ENCODE assay signal across 24 cellular contexts in genomic region chr11:34516247-34517040, GRCh38. TPM values are rescaled to one million over a fixed set of nuclear protein-coding genes. Genes with fewer than 3 reads are reported as not detected.
DNase-seq lines count a peak whose midpoint lies in the region; ATAC-seq, FAIRE-seq and TF ChIP-seq lines count a peak whose summit lies in the region.
"Had no signal": no experiment of that assay in that cellular context is flagged by ENCODE, and none has a peak within 500 bp of the region (broad histone marks: within the 10 kb centered on the region; RNA-seq: fewer than 3 reads in every experiment).

No MANE protein-coding gene starts in this region.

- no peak overlapping the region for H3K56ac ChIP-seq in H1 (replicated peaks; ENCODE audit: insufficient read length, low read depth, low read length)

- no peak overlapping the region for H3K18ac ChIP-seq in H1 (ENCODE audit: extremely low read depth, low read length)

- H4K91ac ChIP-seq in H1 (replicated peaks; ENCODE audit: insufficient read length, low read length), result no peak overlapping the region

- H3K4me2 ChIP-seq in H1 (ENCODE audit: insufficient read depth in 1 of 2, low read depth in 2 of 2, low read length in 2 of 2), result no peak overlapping the region
- H3K4me2 ChIP-seq: BLaER1 had no signal

- no peak overlapping the region for H3K23ac ChIP-seq in H1 (ENCODE audit: insufficient read length)

- H3K4me3 ChIP-seq in HEK293 (ENCODE audit: low read depth, low read length) (no peak overlapping the region), H1 (ENCODE audit: extremely low read depth in 1 of 4, insufficient read depth in 2 of 4, low read depth in 3 of 4, low read length in 4 of 4) (no peak overlapping the region), lower lobe of right lung (no peak overlapping the region), tibial nerve (no peak overlapping the region)
- H3K4me3 ChIP-seq: BLaER1, GM12878 had no signal

- H3K9me3 ChIP-seq in HEK293 (ENCODE audit: control insufficient read depth, insufficient read depth, low read depth, low read length) (no peaks in the 10 kb centered on the region), H1 (ENCODE audit: insufficient read depth in 2 of 2, low read depth in 1 of 2, low read length in 1 of 2) (no peaks in the 10 kb centered on the region), lower lobe of right lung (no peaks in the 10 kb centered on the region), tibial nerve (no peaks in the 10 kb centered on the region)
- H3K9me3 ChIP-seq: BE2C, BLaER1 had no signal

- H2BK15ac ChIP-seq in H1 (ENCODE audit: low read length), result no peak overlapping the region

- DNase-seq in cerebellar cortex (ENCODE audit: low spot score), result peak; percentile 70
- no peak for DNase-seq in H1 (ENCODE audit: low read depth in 1 of 2, low spot score in 2 of 2)
- no peak for DNase-seq in DMS 273 treated with DMSO at 0.1 percent for 48 hours (lab: John Stamatoyannopoulos, UW)
- no peak for DNase-seq in lower lobe of right lung
- no peak for DNase-seq in tibial nerve (ENCODE audit: low spot score in 2 of 2)
- DNase-seq: 8988T; ACHN; BE2C; C1 segment of cervical spinal cord; CD4-positive, alpha-beta memory T cell; CD4-positive, CD25-positive, alpha-beta regulatory T cell; CD8-positive, alpha-beta memory T cell; COR-L47; DMS79 treated with DMSO at 0.1 percent for 48 hours; GDM1 had no signal

- no peak overlapping the region for H3K14ac ChIP-seq in H1 (ENCODE audit: insufficient read length)

- no peak for TF ChIP-seq RAD21 in H1 (IDR thresholded peaks at IDR 0.05 in 1 of 2, conservative IDR thresholded peaks at IDR 0.05 in 1 of 2; ENCODE audit: low read depth in 2 of 2, low read length in 2 of 2)

- H3K27me3 ChIP-seq in H1 (replicated peaks in 1 of 4; ENCODE audit: control insufficient read depth in 3 of 4, extremely low read depth in 1 of 4, insufficient read depth in 3 of 4, low read length in 3 of 4) (no peaks in the 10 kb centered on the region), lower lobe of right lung (ENCODE audit: low read depth) (no peaks in the 10 kb centered on the region), tibial nerve (no peaks in the 10 kb centered on the region)
- H3K27me3 ChIP-seq: BE2C, BLaER1 had no signal

- no peak overlapping the region for H3K9ac ChIP-seq in H1 (replicated peaks in 1 of 4; ENCODE audit: extremely low read depth in 1 of 4, low read depth in 3 of 4, low read length in 3 of 4)
- H3K9ac ChIP-seq: BLaER1 had no signal

- intact Hi-C loops in lower lobe of right lung (cut with DNase I), result no loop called here

- H2BK20ac ChIP-seq in H1 (ENCODE audit: low read length), result no peak overlapping the region

- H2BK120ac ChIP-seq in H1 (replicated peaks; ENCODE audit: low read depth, low read length), result no peak overlapping the region

- CTCF ChIA-PET in HEK293 (lab: Yijun Ruan, JAX), result no interaction called here
- CTCF ChIA-PET in H1 (lab: Charles Lee; ENCODE audit: partially characterized antibody), result interaction anchor here (0.6 kb wide), 1 partner anchor 22 kb away, joined by 3 read pairs; no protein-coding TSS in a partner anchor

- H3K27ac ChIP-seq in HEK293 (ENCODE audit: extremely low read depth, low read depth, low read length), result no peak overlapping the region
- no peak overlapping the region for H3K27ac ChIP-seq in H1 (ENCODE audit: low read depth, low read length)
- H3K27ac ChIP-seq in lower lobe of right lung, result no peak overlapping the region
- no peak overlapping the region for H3K27ac ChIP-seq in tibial nerve
- H3K27ac ChIP-seq: BLaER1 had no signal

- no peaks in the 10 kb centered on the region for H3K4me1 ChIP-seq in HEK293 (ENCODE audit: control insufficient read depth, insufficient read depth, low read length)
- peaks cover 0 to 9% (median 5%) of the 10 kb centered on the region in 4 experiments; a peak in 4 of 7 replicates for H3K4me1 ChIP-seq in H1 (replicated peaks in 1 of 4; ENCODE audit: control insufficient read depth in 3 of 4, insufficient read depth in 4 of 4, low read length in 3 of 4)
- H3K4me1 ChIP-seq in lower lobe of right lung, result peaks cover 6% of the 10 kb centered on the region
- H3K4me1 ChIP-seq in tibial nerve, result no peaks in the 10 kb centered on the region
- H3K4me1 ChIP-seq: BE2C had no signal

- H2BK5ac ChIP-seq in H1 (ENCODE audit: low read depth, low read length), result no peak overlapping the region

- POLR2A ChIA-PET in HEK293 (lab: Yijun Ruan, JAX), result no interaction called here
- POLR2A ChIA-PET in H1 (lab: Charles Lee; ENCODE audit: partially characterized antibody), result no interaction called here

- no peak for ATAC-seq in lower lobe of right lung
- ATAC-seq: GM12878 had no signal

- TF ChIP-seq CTCF in HEK293 (tag by site-specific recombination; IDR thresholded peaks at IDR 0.05) (no peak), H1 (IDR thresholded peaks at IDR 0.05; ENCODE audit: control extremely low read depth in 1 of 3, insufficient read depth in 1 of 3, low read depth in 1 of 3, low read length in 3 of 3) (no peak), lower lobe of right lung (IDR thresholded peaks at IDR 0.05) (no peak), tibial nerve (IDR thresholded peaks at IDR 0.05) (no peak)

- TF ChIP-seq EP300 in H1 (IDR thresholded peaks at IDR 0.05; ENCODE audit: borderline replicate concordance in 1 of 2, low read depth in 2 of 2, low read length in 2 of 2), result no peak
- TF ChIP-seq EP300 in tibial nerve (IDR thresholded peaks at IDR 0.05), result no peak

- 94% methylated on average over 6 of the region's 6 CpGs; no CpG with 5 or more reads in 1 of the 2 experiments for WGBS in H1 (ENCODE audit: extremely low coverage in 1 of 2, insufficient coverage in 1 of 2, insufficient read length in 1 of 2, insufficient replicate concordance in 2 of 2, low coverage in 1 of 2, low lambda C conversion rate in 2 of 2, missing lambda C conversion rate in 1 of 2), 2 experiments
- WGBS in tibial nerve, 2 donors, result 93 to 95% methylated on average over 6 of the region's 6 CpGs

- no peak for FAIRE-seq in H1 (lab: Jason Lieb, UNC)
- FAIRE-seq: A204.1, GM12878, GM12892, GM18507 had no signal

- no peaks in the 10 kb centered on the region for H4K20me1 ChIP-seq in H1 (replicated peaks in 1 of 2; ENCODE audit: control insufficient read depth in 1 of 2, insufficient read depth in 2 of 2, low read length in 2 of 2)
- H4K20me1 ChIP-seq: BLaER1 had no signal

- no peak overlapping the region for H3K4ac ChIP-seq in H1 (replicated peaks; ENCODE audit: insufficient read length, low read depth, low read length)

- H2AFZ ChIP-seq in H1 (ENCODE audit: low read length), result no peak overlapping the region

- H3K23me2 ChIP-seq in H1 (ENCODE audit: low read depth, low read length), result no peaks in the 10 kb centered on the region

- no peak overlapping the region for H4K5ac ChIP-seq in H1 (ENCODE audit: insufficient read length, low read depth, low read length)

- no peak overlapping the region for H2AK5ac ChIP-seq in H1 (ENCODE audit: low read depth, low read length)

- no peak overlapping the region for H2BK12ac ChIP-seq in H1 (ENCODE audit: low read depth, low read length)

- H3K79me1 ChIP-seq in H1 (ENCODE audit: low read depth, low read length), result no peaks in the 10 kb centered on the region

- H3K36me3 ChIP-seq in HEK293 (ENCODE audit: control insufficient read depth in 2 of 2, insufficient read depth in 1 of 2, low read length in 2 of 2) (no peaks in the 10 kb centered on the region), H1 (ENCODE audit: control insufficient read depth in 2 of 4, insufficient read depth in 4 of 4, low read length in 3 of 4) (no peaks in the 10 kb centered on the region), lower lobe of right lung (no peaks in the 10 kb centered on the region), tibial nerve (no peaks in the 10 kb centered on the region)
- H3K36me3 ChIP-seq: BE2C, BLaER1 had no signal

- H3K79me2 ChIP-seq in H1 (ENCODE audit: control insufficient read depth in 1 of 2, insufficient read depth in 2 of 2, low read length in 2 of 2), result no peaks in the 10 kb centered on the region

- TF ChIP-seq POLR2A in H1 (IDR thresholded peaks at IDR 0.05; ENCODE audit: control extremely low read depth in 1 of 2, low read depth in 2 of 2, low read length in 2 of 2) (no peak), tibial nerve (IDR thresholded peaks at IDR 0.05) (no peak)

- no peak overlapping the region for H4K8ac ChIP-seq in H1 (ENCODE audit: extremely low read depth, insufficient read depth, low read length)

TF ChIP-seq in HEK293, 187 proteins besides CTCF, POLR2A, EP300 and RAD21 (continues in another document):
- TF ChIP-seq ZNF426 (tag by site-specific recombination; IDR thresholded peaks at IDR 0.05) (no peak), TCF7L2 (IDR thresholded peaks at IDR 0.05; ENCODE audit: borderline replicate concordance, low read depth, low read length) (no peak), ZNF2 (tag by site-specific recombination; IDR thresholded peaks at IDR 0.05) (no peak), ZNF510 (tag by site-specific recombination; IDR thresholded peaks at IDR 0.05; ENCODE audit: insufficient replicate concordance) (no peak), ZXDB (tag by site-specific recombination; IDR thresholded peaks at IDR 0.05) (no peak), ZNF768 (tag by site-specific recombination; IDR thresholded peaks at IDR 0.05) (peak; percentile 47; the same call in 1 of the 2 replicates)

TF ChIP-seq in H1, 55 proteins besides CTCF, POLR2A, EP300 and RAD21:
- TF ChIP-seq SAP30 (IDR thresholded peaks at IDR 0.05; ENCODE audit: insufficient read depth, insufficient replicate concordance, low read length) (no peak), BACH1 (IDR thresholded peaks at IDR 0.05; ENCODE audit: low read length) (no peak), KDM1A (IDR thresholded peaks at IDR 0.05; ENCODE audit: borderline replicate concordance, low read length) (0 out of 2 replicates have a peak, but pooled peaks have one; percentile 57), BCL11A (IDR thresholded peaks at IDR 0.05; ENCODE audit: low read depth in 2 of 2, low read length in 2 of 2) (no peak), FOSL1 (IDR thresholded peaks at IDR 0.05; ENCODE audit: insufficient read depth, low read depth, low read length) (no peak)
TF ChIP-seq in H1: peak in this region for 1.

RNA-seq across cellular contexts. Expression of gene ELF5, which starts 2.9 kb away (rescaled TPM):
- not detected in 2 replicates for total RNA-seq in H1 (2021; fragmentation: NEBNext Ultra II Directional; extraction: Animal tissue kit (Norgen Biotek cat#: 25700))
- polyA plus RNA-seq in H1 (2011; rRNA removed), result not detected in 2 replicates
- polyA plus RNA-seq in H1 (2011; cell fraction: cytosol; rRNA removed), result not detected
- not detected for polyA plus RNA-seq in H1 (2011; cell fraction: nucleus; rRNA removed)
- polyA plus RNA-seq in H1 (2012, experiment 1 of 2), result not detected in 4 replicates
- not detected for polyA plus RNA-seq in H1 (2012, experiment 2 of 2)
- not detected for polyA plus RNA-seq in H1 (2013, experiment 1 of 2)
- polyA plus RNA-seq in H1 (2013, experiment 2 of 2), result not detected
- not detected in 2 replicates for polyA minus RNA-seq in H1 (2011; rRNA and poly(A)+ RNA removed)
- not detected for polyA minus RNA-seq in H1 (2011; cell fraction: cytosol; rRNA and poly(A)+ RNA removed)
- polyA minus RNA-seq in H1 (2011; cell fraction: nucleus; rRNA and poly(A)+ RNA removed), result not detected
- total RNA-seq in lower lobe of right lung, result 20.2 TPM
- not detected for total RNA-seq in tibial nerve
- total RNA-seq: A673; CD4-positive, alpha-beta memory T cell; CD4-positive, CD25-positive, alpha-beta regulatory T cell; CD8-positive, alpha-beta memory T cell; GM12878 had no signal
- polyA plus RNA-seq: AG04450; CD14-positive monocyte; CD4-positive, alpha-beta memory T cell; CD4-positive, CD25-positive, alpha-beta regulatory T cell; CD8-positive, alpha-beta memory T cell; GM12878 had no signal

Comparison
In these comparisons a context has a peak if more than half of its experiments do, and no peak if none do; other contexts are left out.
1. RNA of gene ELF5, which starts 2.9 kb away (total RNA-seq): 20.2 TPM in lower lobe of right lung (single experiment); not detected in H1 and not detected in tibial nerve; every median in the first group is over 10 times any median in the second.